Comparison of ENCODE assay signal across 8 cellular contexts in genomic region chr2:119759451-119760236, GRCh38. TPM values are rescaled to one million over a fixed set of nuclear protein-coding genes. Genes with fewer than 3 reads are reported as not detected.
DNase-seq lines count a peak whose midpoint lies in the region; ATAC-seq and TF ChIP-seq lines count a peak whose summit lies in the region.

PTPN4 (plus strand) TSS chr2:119759922; CDS start chr2:119809854, 49,932 bp downstream.

- no peaks in the 10 kb centered on the region for H3K9me3 Mint-ChIP-seq in activated naive CD8-positive, alpha-beta T cell (ENCODE audit: low read depth)

- CTCF ChIA-PET in GM10248 (lab: Yijun Ruan, JAX) = interaction anchor here (1.1 to 2.5 kb wide), 4 partner anchors 9 to 416 kb away, joined by 3 to 12 read pairs (median 4); no protein-coding TSS in a partner anchor

- DNase-seq in GM10248 (ENCODE audit: extremely low spot score) (peak; percentile 96), NCI-H1105 (lab: John Stamatoyannopoulos, UW) (peak; percentile 97), SKM-1 treated with dmso at 0.1 percent for 144 hours (lab: John Stamatoyannopoulos, UW; ENCODE audit: unreplicated experiment) (peak; percentile 99), glomerular endothelial cell (ENCODE audit: extremely low read depth, low read depth, low spot score) (peak; percentile 72), occipital lobe (lab: John Stamatoyannopoulos, UW) (peak; percentile 94)

- H3K4me1 Mint-ChIP-seq in activated naive CD8-positive, alpha-beta T cell (ENCODE audit: low read depth) = peaks cover 61% of the 10 kb centered on the region

- POLR2A ChIA-PET in GM10248 (lab: Yijun Ruan, JAX) = interaction anchor here (0.7 kb wide), 2 partner anchors 9 to 245 kb away, joined by 3 to 4 read pairs; no protein-coding TSS in a partner anchor

- H3K27ac Mint-ChIP-seq in activated naive CD8-positive, alpha-beta T cell = peak within 1 kb of the TSS; percentile 81

- peak; percentile 95 for ATAC-seq in HG02623 (IDR thresholded peaks at IDR 0.05; ENCODE audit: unreplicated experiment)

- no peak for TF ChIP-seq CTCF in GM10248 (IDR thresholded peaks at IDR 0.05; ENCODE audit: control extremely low read depth, extremely low read depth, low read depth, missing control alignments)

- no peaks in the 10 kb centered on the region for H3K27me3 Mint-ChIP-seq in activated naive CD8-positive, alpha-beta T cell

- H3K36me3 Mint-ChIP-seq in activated naive CD8-positive, alpha-beta T cell = no peaks in the 10 kb centered on the region

- peak within 1 kb of the TSS; percentile 87 for H3K27ac ChIP-seq in temporal lobe (ENCODE audit: low read depth, low read length)

- H3K4me3 Mint-ChIP-seq in activated naive CD8-positive, alpha-beta T cell = peak within 1 kb of the TSS; percentile 92

RNA-seq across cellular contexts. Expression of gene PTPN4, which starts in this region (rescaled TPM):
- 43.6 and 46.9 TPM in 2 replicates for total RNA-seq in glomerular endothelial cell
- total RNA-seq in occipital lobe = 191 TPM
- 92.2 TPM for total RNA-seq in temporal lobe

Comparison
In these comparisons a context has a peak if more than half of its experiments do, and no peak if none do; other contexts are left out.
1. Peak in every context shown above with its lines: DNase-seq, ATAC-seq and H3K27ac ChIP-seq.